Comparison of ENCODE assay signal across 17 cellular contexts in the genomic region with DNA sequence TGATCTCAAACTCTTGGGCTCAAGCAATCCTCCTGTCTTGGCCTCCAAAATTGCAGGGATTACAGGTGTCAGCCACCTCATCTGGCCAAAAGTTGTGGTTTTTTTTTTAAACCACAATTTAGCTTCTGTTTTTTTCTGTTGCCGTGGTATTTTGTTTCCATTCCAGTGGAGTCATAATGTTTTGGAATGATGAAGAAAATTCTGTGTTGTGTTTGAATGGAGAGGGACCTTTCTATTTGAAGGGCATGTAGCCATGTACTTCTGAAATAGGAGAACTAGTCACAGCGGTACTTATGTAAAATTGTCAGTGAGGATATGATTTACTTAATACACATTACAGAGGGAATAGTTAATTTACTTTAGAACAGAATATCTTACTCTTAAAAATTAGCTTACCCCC.
DNase-seq lines count a peak whose midpoint lies in the region; ATAC-seq and TF ChIP-seq lines count a peak whose summit lies in the region.
"Had no signal": no experiment of that assay in that cellular context is flagged by ENCODE, and none has a peak within 500 bp of the region (broad histone marks: within the 10 kb centered on the region; RNA-seq: fewer than 3 reads in every experiment).

No MANE protein-coding gene starts in this region.

- TF ChIP-seq POLR2A in adrenal gland (IDR thresholded peaks at IDR 0.05), result no peak

- peak overlapping the region; percentile 70 for H3K27ac Mint-ChIP-seq in HFFc6
- H3K27ac Mint-ChIP-seq in chondrocyte (ENCODE audit: unreplicated experiment), result peak overlapping the region; percentile 87
- H3K27ac Mint-ChIP-seq: activated naive CD4-positive, alpha-beta T cell treated with anti-CD3 and anti-CD28 coated beads, Interleukin-2, amount 50 U/mL, for 24 hours; T-helper 1 cell treated with Interleukin-12 subunit alpha and Interleukin-12 subunit beta and Interleukin-4 antibody, amounts not matched to agents 30 μg/mL and 1 μg/mL, for 36 hours had no signal

- no peak for TF ChIP-seq CTCF in HFFc6 (IDR thresholded peaks at IDR 0.05)
- TF ChIP-seq CTCF in chondrocyte (IDR thresholded peaks at IDR 0.05), result no peak
- TF ChIP-seq CTCF in adrenal gland (IDR thresholded peaks at IDR 0.05), result no peak

- no peaks in the 10 kb centered on the region for H3K27me3 ChIP-seq in ACC112 (ENCODE audit: insufficient read depth, low read length)
- H3K27me3 ChIP-seq in adrenal gland, result no peaks in the 10 kb centered on the region

- 67 to 83% (median 78%) methylated on average over 2 of the region's 2 CpGs for WGBS in adrenal gland, 4 donors

- no peaks in the 10 kb centered on the region for H3K36me3 ChIP-seq in ACC112 (ENCODE audit: insufficient read depth, low read length)
- no peaks in the 10 kb centered on the region for H3K36me3 ChIP-seq in adrenal gland (replicated peaks in 1 of 2)

- no peak for ATAC-seq in GM21526 (IDR thresholded peaks at IDR 0.05; ENCODE audit: low FRiP score, unreplicated experiment)
- no peak for ATAC-seq in GM18498 (IDR thresholded peaks at IDR 0.05; ENCODE audit: unreplicated experiment)
- ATAC-seq in GM18511 (IDR thresholded peaks at IDR 0.05; ENCODE audit: unreplicated experiment), result no peak
- ATAC-seq: activated CD4-positive, CD25-positive, alpha-beta regulatory T cell treated with anti-CD3 and anti-CD28 coated beads, Interleukin-2, amount 50 U/mL, for 24 hours; mucosa of descending colon; Right ventricle myocardium inferior had no signal

- DNase-seq in HFFc6 (peak; percentile 45), chondrocyte (ENCODE audit: low spot score) (no peak), left kidney (ENCODE audit: low read depth, low spot score) (peak; percentile 2), adrenal gland (no peak)
- DNase-seq: ACHN; mucosa of descending colon; NCI-H1436 treated with DMSO at 0.1 percent for 48 hours; stimulated activated naive CD4-positive, alpha-beta T cell had no signal

- no peaks in the 10 kb centered on the region for H3K79me2 ChIP-seq in ACC112 (ENCODE audit: control insufficient read depth, insufficient read depth, low read length, unreplicated experiment)

- H3K27me3 Mint-ChIP-seq in HFFc6 (ENCODE audit: insufficient read depth) (no peaks in the 10 kb centered on the region), chondrocyte (ENCODE audit: low read depth) (no peaks in the 10 kb centered on the region)
- H3K27me3 Mint-ChIP-seq: central memory CD8-positive, alpha-beta T cell had no signal

- H3K4me1 ChIP-seq in ACC112 (ENCODE audit: control insufficient read depth, insufficient read depth, low read length, unreplicated experiment), result peaks cover 30% of the 10 kb centered on the region
- no peaks in the 10 kb centered on the region for H3K4me1 ChIP-seq in adrenal gland (replicated peaks in 1 of 2)

- H3K4me1 Mint-ChIP-seq in HFFc6 (ENCODE audit: low read depth) (peaks cover 35% of the 10 kb centered on the region), chondrocyte (ENCODE audit: low read depth) (peaks cover 35% of the 10 kb centered on the region)
- H3K4me1 Mint-ChIP-seq: activated naive CD4-positive, alpha-beta T cell treated with anti-CD3 and anti-CD28 coated beads, Interleukin-2, amount 50 U/mL, for 24 hours; central memory CD8-positive, alpha-beta T cell had no signal

- no peaks in the 10 kb centered on the region for H3K9me3 Mint-ChIP-seq in HFFc6
- peaks cover 3% of the 10 kb centered on the region for H3K9me3 Mint-ChIP-seq in chondrocyte (ENCODE audit: low read depth)
- H3K9me3 Mint-ChIP-seq: activated naive CD4-positive, alpha-beta T cell treated with anti-CD3 and anti-CD28 coated beads, Interleukin-2, amount 50 U/mL, for 24 hours; central memory CD8-positive, alpha-beta T cell; T-helper 1 cell treated with Interleukin-12 subunit alpha and Interleukin-12 subunit beta and Interleukin-4 antibody, amounts not matched to agents 30 μg/mL and 1 μg/mL, for 36 hours had no signal

- H2AFZ ChIP-seq in ACC112 (ENCODE audit: low read length, unreplicated experiment), result no peak overlapping the region

- no peaks in the 10 kb centered on the region for H3K9me3 ChIP-seq in adrenal gland (replicated peaks in 1 of 3)
- H3K9me3 ChIP-seq: mucosa of descending colon had no signal

- H3K4me3 Mint-ChIP-seq in HFFc6 (no peak overlapping the region), chondrocyte (ENCODE audit: unreplicated experiment) (no peak overlapping the region)
- H3K4me3 Mint-ChIP-seq: activated naive CD4-positive, alpha-beta T cell treated with anti-CD3 and anti-CD28 coated beads, Interleukin-2, amount 50 U/mL, for 24 hours; central memory CD8-positive, alpha-beta T cell; T-helper 1 cell treated with Interleukin-12 subunit alpha and Interleukin-12 subunit beta and Interleukin-4 antibody, amounts not matched to agents 30 μg/mL and 1 μg/mL, for 36 hours had no signal

- H3K4me3 ChIP-seq in ACC112 (ENCODE audit: low read depth, low read length), result no peak overlapping the region
- no peak overlapping the region for H3K4me3 ChIP-seq in adrenal gland
- H3K4me3 ChIP-seq: mucosa of descending colon had no signal

- intact Hi-C loops in adrenal gland (cut with DNase I), result no loop called here

- peak overlapping the region; percentile 57; the same call in 1 of the 2 replicates for H3K27ac ChIP-seq in ACC112 (ENCODE audit: low read depth, low read length)
- H3K27ac ChIP-seq in adrenal gland, result no peak overlapping the region

- H3K36me3 Mint-ChIP-seq in HFFc6 (ENCODE audit: low read depth) (no peaks in the 10 kb centered on the region), chondrocyte (ENCODE audit: low read depth) (no peaks in the 10 kb centered on the region)
- H3K36me3 Mint-ChIP-seq: activated naive CD4-positive, alpha-beta T cell treated with anti-CD3 and anti-CD28 coated beads, Interleukin-2, amount 50 U/mL, for 24 hours had no signal

Comparison
In these comparisons a context has a peak if more than half of its experiments do, and no peak if none do; other contexts are left out.
1. DNase-seq: peak in HFFc6 (single experiment) and left kidney (single experiment); none in chondrocyte (single experiment) and adrenal gland (0 of 7).